In the genomic region with DNA sequence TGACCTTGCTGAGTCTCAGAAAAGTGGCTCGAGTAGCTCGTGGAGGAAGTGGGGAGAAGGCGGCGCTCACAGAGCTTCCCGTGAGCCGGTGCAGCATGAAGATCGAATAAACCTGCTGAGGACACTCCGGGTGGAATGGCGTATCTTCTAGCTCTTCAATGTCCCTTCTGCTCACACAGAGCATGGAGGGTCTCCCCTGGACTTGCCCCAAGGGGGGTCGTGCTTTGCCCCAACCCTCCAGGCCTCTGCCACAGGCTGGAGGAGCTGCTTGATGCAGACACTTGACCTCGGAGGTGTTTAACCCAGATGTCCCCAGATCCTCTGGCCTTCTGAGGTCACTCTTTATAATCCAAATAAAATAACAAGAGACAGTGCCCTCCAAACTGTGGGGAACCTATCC, we compare ENCODE assay signal across 1 cellular context.
TF ChIP-seq lines count a peak whose summit lies in the region.

No MANE protein-coding gene starts in this region.

TF ChIP-seq in HepG2, 621 proteins besides CTCF, POLR2A, EP300 and RAD21:
- TF ChIP-seq, protein P1, sequence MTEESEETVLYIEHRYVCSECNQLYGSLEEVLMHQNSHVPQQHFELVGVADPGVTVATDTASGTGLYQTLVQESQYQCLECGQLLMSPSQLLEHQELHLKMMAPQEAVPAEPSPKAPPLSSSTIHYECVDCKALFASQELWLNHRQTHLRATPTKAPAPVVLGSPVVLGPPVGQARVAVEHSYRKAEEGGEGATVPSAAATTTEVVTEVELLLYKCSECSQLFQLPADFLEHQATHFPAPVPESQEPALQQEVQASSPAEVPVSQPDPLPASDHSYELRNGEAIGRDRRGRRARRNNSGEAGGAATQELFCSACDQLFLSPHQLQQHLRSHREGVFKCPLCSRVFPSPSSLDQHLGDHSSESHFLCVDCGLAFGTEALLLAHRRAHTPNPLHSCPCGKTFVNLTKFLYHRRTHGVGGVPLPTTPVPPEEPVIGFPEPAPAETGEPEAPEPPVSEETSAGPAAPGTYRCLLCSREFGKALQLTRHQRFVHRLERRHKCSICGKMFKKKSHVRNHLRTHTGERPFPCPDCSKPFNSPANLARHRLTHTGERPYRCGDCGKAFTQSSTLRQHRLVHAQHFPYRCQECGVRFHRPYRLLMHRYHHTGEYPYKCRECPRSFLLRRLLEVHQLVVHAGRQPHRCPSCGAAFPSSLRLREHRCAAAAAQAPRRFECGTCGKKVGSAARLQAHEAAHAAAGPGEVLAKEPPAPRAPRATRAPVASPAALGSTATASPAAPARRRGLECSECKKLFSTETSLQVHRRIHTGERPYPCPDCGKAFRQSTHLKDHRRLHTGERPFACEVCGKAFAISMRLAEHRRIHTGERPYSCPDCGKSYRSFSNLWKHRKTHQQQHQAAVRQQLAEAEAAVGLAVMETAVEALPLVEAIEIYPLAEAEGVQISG (CRISPR knock-in tag; IDR thresholded peaks at IDR 0.05): no peak
- no peak for TF ChIP-seq ZNF615 (CRISPR knock-in tag; IDR thresholded peaks at IDR 0.05; ENCODE audit: borderline replicate concordance)
